8 cellular contexts compared by ENCODE assay signal in the genomic region with DNA sequence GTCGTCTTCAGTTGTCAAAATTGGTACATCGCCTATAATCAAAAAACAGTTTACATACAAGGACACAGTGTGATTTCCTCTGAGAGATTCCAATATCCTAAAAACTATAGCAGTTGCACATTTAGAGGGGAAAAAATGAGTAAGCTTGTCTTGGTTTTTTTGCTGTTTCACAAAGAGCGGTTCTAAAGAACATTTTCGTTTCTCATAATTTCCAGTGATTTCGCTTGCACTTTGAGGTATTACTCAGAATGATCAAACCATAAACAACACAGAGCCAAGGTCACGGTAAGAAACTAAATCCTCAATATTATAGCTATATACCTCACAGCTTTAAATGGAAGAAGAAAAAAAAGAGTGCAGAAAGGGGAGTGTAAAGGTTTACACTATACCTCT. TPM values are rescaled to one million over a fixed set of nuclear protein-coding genes. Genes with fewer than 3 reads are reported as not detected.
DNase-seq lines count a peak whose midpoint lies in the region; ATAC-seq and TF ChIP-seq lines count a peak whose summit lies in the region.

No MANE protein-coding gene starts in this region.

- no peaks in the 10 kb centered on the region for H3K4me1 Mint-ChIP-seq in MCF 10A (ENCODE audit: insufficient read depth, unreplicated experiment)

- no peaks in the 10 kb centered on the region for H3K9me3 ChIP-seq in mucosa of rectum (ENCODE audit: control insufficient read depth in 2 of 2, low read length in 2 of 2)

- CTCF ChIA-PET in MCF 10A (lab: Yijun Ruan, JAX), result interaction anchor here (0.6 to 1.4 kb wide), 4 partner anchors 15 to 116 kb away, joined by 3 to 5 read pairs (median 3); no protein-coding TSS in a partner anchor

- peak overlapping the region; percentile 80 for H3K27ac Mint-ChIP-seq in MCF 10A (ENCODE audit: low read depth, unreplicated experiment)

- H3K4me3 Mint-ChIP-seq in MCF 10A (ENCODE audit: unreplicated experiment), result peak overlapping the region; percentile 74

- H3K4me3 ChIP-seq in mucosa of rectum (ENCODE audit: low read length in 2 of 2), result peak overlapping the region; percentile 87 to 90

- H3K27ac ChIP-seq in mucosa of rectum (ENCODE audit: low read depth in 2 of 2, low read length in 2 of 2), result peak overlapping the region in 1 of 2 donors; percentile 73

- DNase-seq in CD1c-positive myeloid dendritic cell (ENCODE audit: extremely low spot score) (peak; percentile 11), MCF 10A (ENCODE audit: unreplicated experiment) (no peak), cerebellar nuclear complex (lab: John Stamatoyannopoulos, UW) (no peak), NCI-H2196 treated with DMSO at 0.1 percent for 48 hours (lab: John Stamatoyannopoulos, UW; ENCODE audit: unreplicated experiment) (no peak), NCI-H774 (lab: John Stamatoyannopoulos, UW) (no peak)

- H3K9ac ChIP-seq in mucosa of rectum (ENCODE audit: low read depth in 1 of 2, low read length in 2 of 2), result peak overlapping the region in 1 of 2 donors; percentile 73

- H3K4me1 ChIP-seq in mucosa of rectum (ENCODE audit: control insufficient read depth in 2 of 2, insufficient read depth in 2 of 2, low read length in 2 of 2), result peaks cover 3 to 4% of the 10 kb centered on the region in 2 donors

- no peaks in the 10 kb centered on the region for H3K27me3 ChIP-seq in mucosa of rectum (ENCODE audit: control insufficient read depth in 2 of 2, insufficient read depth in 2 of 2, low read length in 2 of 2)

- peaks cover 6 to 18% of the 10 kb centered on the region in 2 donors for H3K36me3 ChIP-seq in mucosa of rectum (ENCODE audit: control insufficient read depth in 2 of 2, insufficient read depth in 2 of 2, low read length in 2 of 2)

- POLR2A ChIA-PET in MCF 10A (lab: Yijun Ruan, JAX), result interaction anchor here (0.6 to 2.2 kb wide), 11 partner anchors 9 to 1940 kb away, joined by 3 to 6 read pairs (median 4); no protein-coding TSS in a partner anchor

- intact Hi-C loops in MCF 10A (cut with micrococcal nuclease), result no loop called here

- no peak for TF ChIP-seq CTCF in MCF 10A (IDR thresholded peaks at IDR 0.05; ENCODE audit: unreplicated experiment)

- H3K36me3 Mint-ChIP-seq in MCF 10A (ENCODE audit: insufficient read depth, unreplicated experiment), result peaks cover 45% of the 10 kb centered on the region

- ATAC-seq in GM19372 (IDR thresholded peaks at IDR 0.05; ENCODE audit: low read depth, unreplicated experiment), result peak; percentile 40
- peak; percentile 65 for ATAC-seq in HG03439 (IDR thresholded peaks at IDR 0.05; ENCODE audit: unreplicated experiment)

- H3K9me3 Mint-ChIP-seq in MCF 10A (ENCODE audit: unreplicated experiment), result no peaks in the 10 kb centered on the region

- H3K27me3 Mint-ChIP-seq in MCF 10A (ENCODE audit: insufficient read depth, unreplicated experiment), result no peaks in the 10 kb centered on the region

- BruUV-seq in MCF 10A (replicated peaks; lab: Mats Ljungman, UMichigan), result TSS peak; percentile 61

RNA-seq across cellular contexts. Expression of gene MTX3, which starts 0.9 kb away (rescaled TPM):
- 23.9 and 28.2 TPM in 2 replicates for total RNA-seq in MCF 10A (2022)

RNA-seq across cellular contexts. Expression of gene THBS4, which starts 44.9 kb away (rescaled TPM):
- total RNA-seq in MCF 10A (2022), result 0.82 and 1.2 TPM in 2 replicates
